1 cellular context compared by ENCODE assay signal in the genomic region with DNA sequence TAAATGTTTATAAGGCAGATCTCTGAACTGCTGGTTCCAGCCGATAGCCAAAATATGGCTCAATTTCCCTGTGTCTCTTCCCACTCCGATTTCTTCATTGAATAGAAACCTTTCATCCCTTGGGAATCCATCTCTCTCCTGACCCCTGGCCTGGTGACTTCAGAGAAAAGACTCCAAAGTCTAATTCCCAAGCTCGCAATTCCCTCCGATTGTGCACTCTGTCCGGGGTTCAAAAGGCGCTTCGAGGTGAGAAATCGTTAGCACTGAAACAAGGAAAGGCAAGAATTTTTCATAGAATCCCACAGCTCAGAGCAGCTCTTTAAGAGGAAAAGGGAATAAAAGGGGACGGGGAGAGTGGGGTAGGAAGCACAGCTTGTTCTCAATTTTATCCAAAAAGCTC.
TF ChIP-seq lines count a peak whose summit lies in the region.

No MANE protein-coding gene starts in this region.

TF ChIP-seq in HepG2, 621 proteins besides CTCF, POLR2A, EP300 and RAD21 (continued from another document and continues in another):
- TF ChIP-seq, protein P1, sequence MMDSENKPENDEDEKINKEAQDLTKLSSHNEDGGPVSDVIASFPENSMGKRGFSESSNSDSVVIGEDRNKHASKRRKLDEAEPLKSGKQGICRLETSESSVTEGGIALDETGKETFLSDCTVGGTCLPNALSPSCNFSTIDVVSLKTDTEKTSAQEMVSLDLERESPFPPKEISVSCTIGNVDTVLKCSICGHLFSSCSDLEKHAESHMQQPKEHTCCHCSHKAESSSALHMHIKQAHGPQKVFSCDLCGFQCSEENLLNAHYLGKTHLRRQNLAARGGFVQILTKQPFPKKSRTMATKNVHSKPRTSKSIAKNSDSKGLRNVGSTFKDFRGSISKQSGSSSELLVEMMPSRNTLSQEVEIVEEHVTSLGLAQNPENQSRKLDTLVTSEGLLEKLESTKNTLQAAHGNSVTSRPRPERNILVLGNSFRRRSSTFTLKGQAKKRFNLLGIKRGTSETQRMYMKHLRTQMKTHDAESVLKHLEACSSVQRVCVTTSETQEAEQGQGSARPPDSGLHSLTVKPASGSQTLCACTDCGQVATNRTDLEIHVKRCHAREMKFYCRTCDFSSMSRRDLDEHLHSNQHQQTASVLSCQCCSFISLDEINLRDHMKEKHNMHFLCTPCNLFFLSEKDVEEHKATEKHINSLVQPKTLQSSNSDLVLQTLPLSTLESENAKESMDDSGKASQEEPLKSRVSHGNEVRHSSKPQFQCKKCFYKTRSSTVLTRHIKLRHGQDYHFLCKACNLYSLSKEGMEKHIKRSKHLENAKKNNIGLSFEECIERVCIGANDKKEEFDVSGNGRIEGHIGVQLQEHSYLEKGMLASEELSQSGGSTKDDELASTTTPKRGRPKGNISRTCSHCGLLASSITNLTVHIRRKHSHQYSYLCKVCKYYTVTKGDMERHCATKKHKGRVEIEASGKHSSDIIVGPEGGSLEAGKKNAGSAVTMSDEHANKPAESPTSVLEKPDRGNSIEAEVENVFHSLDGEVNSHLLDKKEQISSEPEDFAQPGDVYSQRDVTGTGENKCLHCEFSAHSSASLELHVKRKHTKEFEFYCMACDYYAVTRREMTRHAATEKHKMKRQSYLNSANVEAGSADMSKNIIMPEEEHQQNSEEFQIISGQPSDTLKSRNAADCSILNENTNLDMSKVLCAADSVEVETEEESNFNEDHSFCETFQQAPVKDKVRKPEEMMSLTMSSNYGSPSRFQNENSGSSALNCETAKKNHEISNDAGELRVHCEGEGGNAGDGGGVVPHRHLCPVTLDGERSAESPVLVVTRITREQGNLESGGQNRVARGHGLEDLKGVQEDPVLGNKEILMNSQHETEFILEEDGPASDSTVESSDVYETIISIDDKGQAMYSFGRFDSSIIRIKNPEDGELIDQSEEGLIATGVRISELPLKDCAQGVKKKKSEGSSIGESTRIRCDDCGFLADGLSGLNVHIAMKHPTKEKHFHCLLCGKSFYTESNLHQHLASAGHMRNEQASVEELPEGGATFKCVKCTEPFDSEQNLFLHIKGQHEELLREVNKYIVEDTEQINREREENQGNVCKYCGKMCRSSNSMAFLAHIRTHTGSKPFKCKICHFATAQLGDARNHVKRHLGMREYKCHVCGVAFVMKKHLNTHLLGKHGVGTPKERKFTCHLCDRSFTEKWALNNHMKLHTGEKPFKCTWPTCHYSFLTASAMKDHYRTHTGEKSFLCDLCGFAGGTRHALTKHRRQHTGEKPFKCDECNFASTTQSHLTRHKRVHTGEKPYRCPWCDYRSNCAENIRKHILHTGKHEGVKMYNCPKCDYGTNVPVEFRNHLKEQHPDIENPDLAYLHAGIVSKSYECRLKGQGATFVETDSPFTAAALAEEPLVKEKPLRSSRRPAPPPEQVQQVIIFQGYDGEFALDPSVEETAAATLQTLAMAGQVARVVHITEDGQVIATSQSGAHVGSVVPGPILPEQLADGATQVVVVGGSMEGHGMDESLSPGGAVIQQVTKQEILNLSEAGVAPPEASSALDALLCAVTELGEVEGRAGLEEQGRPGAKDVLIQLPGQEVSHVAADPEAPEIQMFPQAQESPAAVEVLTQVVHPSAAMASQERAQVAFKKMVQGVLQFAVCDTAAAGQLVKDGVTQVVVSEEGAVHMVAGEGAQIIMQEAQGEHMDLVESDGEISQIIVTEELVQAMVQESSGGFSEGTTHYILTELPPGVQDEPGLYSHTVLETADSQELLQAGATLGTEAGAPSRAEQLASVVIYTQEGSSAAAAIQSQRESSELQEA (CRISPR knock-in tag; IDR thresholded peaks at IDR 0.05; ENCODE audit: not compliant biosample characterization) = no peak
- TF ChIP-seq ZMYM3 (CRISPR knock-in tag; IDR thresholded peaks at IDR 0.05) = no peak
- no peak for TF ChIP-seq NFATC3 (CRISPR knock-in tag; IDR thresholded peaks at IDR 0.05)
- no peak for TF ChIP-seq ZNF367 (CRISPR knock-in tag; IDR thresholded peaks at IDR 0.05; ENCODE audit: borderline replicate concordance)
- 0 out of 2 replicates have a peak, but pooled peaks have one; percentile 14 for TF ChIP-seq ZNF644 (CRISPR knock-in tag; IDR thresholded peaks at IDR 0.05; ENCODE audit: low read depth)
- no peak for TF ChIP-seq KAT2B (IDR thresholded peaks at IDR 0.05; ENCODE audit: borderline replicate concordance, low read depth, low read length)
- TF ChIP-seq, protein P2, sequence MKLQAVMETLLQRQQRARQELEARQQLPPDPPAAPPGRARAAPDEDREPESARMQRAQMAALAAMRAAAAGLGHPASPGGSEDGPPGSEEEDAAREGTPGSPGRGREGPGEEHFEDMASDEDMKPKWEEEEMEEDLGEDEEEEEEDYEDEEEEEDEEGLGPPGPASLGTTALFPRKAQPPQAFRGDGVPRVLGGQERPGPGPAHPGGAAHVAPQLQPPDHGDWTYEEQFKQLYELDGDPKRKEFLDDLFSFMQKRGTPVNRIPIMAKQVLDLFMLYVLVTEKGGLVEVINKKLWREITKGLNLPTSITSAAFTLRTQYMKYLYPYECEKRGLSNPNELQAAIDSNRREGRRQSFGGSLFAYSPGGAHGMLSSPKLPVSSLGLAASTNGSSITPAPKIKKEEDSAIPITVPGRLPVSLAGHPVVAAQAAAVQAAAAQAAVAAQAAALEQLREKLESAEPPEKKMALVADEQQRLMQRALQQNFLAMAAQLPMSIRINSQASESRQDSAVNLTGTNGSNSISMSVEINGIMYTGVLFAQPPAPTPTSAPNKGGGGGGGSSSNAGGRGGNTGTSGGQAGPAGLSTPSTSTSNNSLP (IDR thresholded peaks at IDR 0.05; ENCODE audit: low read depth, low read length) = peak; percentile 34; the same call in 1 of the 2 replicates
- TF ChIP-seq, protein P3, sequence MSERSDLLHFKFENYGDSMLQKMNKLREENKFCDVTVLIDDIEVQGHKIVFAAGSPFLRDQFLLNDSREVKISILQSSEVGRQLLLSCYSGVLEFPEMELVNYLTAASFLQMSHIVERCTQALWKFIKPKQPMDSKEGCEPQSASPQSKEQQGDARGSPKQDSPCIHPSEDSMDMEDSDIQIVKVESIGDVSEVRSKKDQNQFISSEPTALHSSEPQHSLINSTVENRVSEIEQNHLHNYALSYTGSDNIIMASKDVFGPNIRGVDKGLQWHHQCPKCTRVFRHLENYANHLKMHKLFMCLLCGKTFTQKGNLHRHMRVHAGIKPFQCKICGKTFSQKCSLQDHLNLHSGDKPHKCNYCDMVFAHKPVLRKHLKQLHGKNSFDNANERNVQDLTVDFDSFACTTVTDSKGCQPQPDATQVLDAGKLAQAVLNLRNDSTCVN (CRISPR knock-in tag; IDR thresholded peaks at IDR 0.05; ENCODE audit: borderline replicate concordance) = no peak
- no peak for TF ChIP-seq RORA (CRISPR knock-in tag; IDR thresholded peaks at IDR 0.05)
- TF ChIP-seq JDP2 (CRISPR knock-in tag; IDR thresholded peaks at IDR 0.05; ENCODE audit: borderline replicate concordance) = no peak
- TF ChIP-seq TOPORS (CRISPR knock-in tag; IDR thresholded peaks at IDR 0.05) = peak; percentile 34; the same call in 1 of the 2 replicates
- TF ChIP-seq ZBTB42 (CRISPR knock-in tag; IDR thresholded peaks at IDR 0.05) = no peak
- no peak for TF ChIP-seq ATF7 (IDR thresholded peaks at IDR 0.05)
- TF ChIP-seq ATF7 (CRISPR knock-in tag; IDR thresholded peaks at IDR 0.05) = no peak
- TF ChIP-seq YEATS4 (CRISPR knock-in tag; IDR thresholded peaks at IDR 0.05; ENCODE audit: borderline replicate concordance) = 0 out of 2 replicates have a peak, but pooled peaks have one; percentile 10
- TF ChIP-seq ELF1 (CRISPR knock-in tag; IDR thresholded peaks at IDR 0.05) = 0 out of 2 replicates have a peak, but pooled peaks have one; percentile 35
- no peak for TF ChIP-seq ZNF44 (CRISPR knock-in tag; IDR thresholded peaks at IDR 0.05)
- TF ChIP-seq ZNF331 (CRISPR knock-in tag; IDR thresholded peaks at IDR 0.05) = no peak
- TF ChIP-seq SMYD3 (CRISPR knock-in tag; IDR thresholded peaks at IDR 0.05) = no peak
- no peak for TF ChIP-seq ETV6 (CRISPR knock-in tag; conservative IDR thresholded peaks at IDR 0.05)
- TF ChIP-seq NCOA2 (CRISPR knock-in tag; IDR thresholded peaks at IDR 0.05) = peak; percentile 41; the same call in 1 of the 2 replicates
- no peak for TF ChIP-seq ZNF761 (CRISPR knock-in tag; conservative IDR thresholded peaks at IDR 0.05)
- peak; percentile 19; the same call in 1 of the 2 replicates for TF ChIP-seq MED1 (CRISPR knock-in tag; IDR thresholded peaks at IDR 0.05)
- TF ChIP-seq, protein P4, sequence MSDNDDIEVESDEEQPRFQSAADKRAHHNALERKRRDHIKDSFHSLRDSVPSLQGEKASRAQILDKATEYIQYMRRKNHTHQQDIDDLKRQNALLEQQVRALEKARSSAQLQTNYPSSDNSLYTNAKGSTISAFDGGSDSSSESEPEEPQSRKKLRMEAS (IDR thresholded peaks at IDR 0.05) = peak; percentile 27; the same call in 1 of the 2 replicates
- no peak for TF ChIP-seq ZNF317 (CRISPR knock-in tag; IDR thresholded peaks at IDR 0.05)
- TF ChIP-seq KLF16 (CRISPR knock-in tag; IDR thresholded peaks at IDR 0.05) = 0 out of 4 replicates have a peak, but pooled peaks of 1 of the 2 experiments have one; percentile 27
- TF ChIP-seq, protein P5, sequence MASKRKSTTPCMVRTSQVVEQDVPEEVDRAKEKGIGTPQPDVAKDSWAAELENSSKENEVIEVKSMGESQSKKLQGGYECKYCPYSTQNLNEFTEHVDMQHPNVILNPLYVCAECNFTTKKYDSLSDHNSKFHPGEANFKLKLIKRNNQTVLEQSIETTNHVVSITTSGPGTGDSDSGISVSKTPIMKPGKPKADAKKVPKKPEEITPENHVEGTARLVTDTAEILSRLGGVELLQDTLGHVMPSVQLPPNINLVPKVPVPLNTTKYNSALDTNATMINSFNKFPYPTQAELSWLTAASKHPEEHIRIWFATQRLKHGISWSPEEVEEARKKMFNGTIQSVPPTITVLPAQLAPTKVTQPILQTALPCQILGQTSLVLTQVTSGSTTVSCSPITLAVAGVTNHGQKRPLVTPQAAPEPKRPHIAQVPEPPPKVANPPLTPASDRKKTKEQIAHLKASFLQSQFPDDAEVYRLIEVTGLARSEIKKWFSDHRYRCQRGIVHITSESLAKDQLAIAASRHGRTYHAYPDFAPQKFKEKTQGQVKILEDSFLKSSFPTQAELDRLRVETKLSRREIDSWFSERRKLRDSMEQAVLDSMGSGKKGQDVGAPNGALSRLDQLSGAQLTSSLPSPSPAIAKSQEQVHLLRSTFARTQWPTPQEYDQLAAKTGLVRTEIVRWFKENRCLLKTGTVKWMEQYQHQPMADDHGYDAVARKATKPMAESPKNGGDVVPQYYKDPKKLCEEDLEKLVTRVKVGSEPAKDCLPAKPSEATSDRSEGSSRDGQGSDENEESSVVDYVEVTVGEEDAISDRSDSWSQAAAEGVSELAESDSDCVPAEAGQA (IDR thresholded peaks at IDR 0.05; ENCODE audit: low read depth) = no peak
- TF ChIP-seq, protein P5 (CRISPR knock-in tag; IDR thresholded peaks at IDR 0.05; ENCODE audit: borderline replicate concordance) = no peak
- TF ChIP-seq ZBTB7B (CRISPR knock-in tag; IDR thresholded peaks at IDR 0.05) = 0 out of 2 replicates have a peak, but pooled peaks have one; percentile 29
- 0 out of 2 replicates have a peak, but pooled peaks have one; percentile 50 for TF ChIP-seq NFIC (IDR thresholded peaks at IDR 0.05; ENCODE audit: low read length)
- TF ChIP-seq, protein P6, sequence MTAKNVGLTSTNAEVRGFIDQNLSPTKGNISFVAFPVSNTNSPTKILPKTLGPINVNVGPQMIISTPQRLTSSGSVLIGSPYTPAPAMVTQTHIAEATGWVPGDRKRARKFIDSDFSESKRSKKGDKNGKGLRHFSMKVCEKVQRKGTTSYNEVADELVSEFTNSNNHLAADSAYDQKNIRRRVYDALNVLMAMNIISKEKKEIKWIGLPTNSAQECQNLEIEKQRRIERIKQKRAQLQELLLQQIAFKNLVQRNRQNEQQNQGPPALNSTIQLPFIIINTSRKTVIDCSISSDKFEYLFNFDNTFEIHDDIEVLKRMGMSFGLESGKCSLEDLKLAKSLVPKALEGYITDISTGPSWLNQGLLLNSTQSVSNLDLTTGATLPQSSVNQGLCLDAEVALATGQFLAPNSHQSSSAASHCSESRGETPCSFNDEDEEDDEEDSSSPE (CRISPR knock-in tag; IDR thresholded peaks at IDR 0.05) = 0 out of 2 replicates have a peak, but pooled peaks have one; percentile 24
- TF ChIP-seq, protein P7, sequence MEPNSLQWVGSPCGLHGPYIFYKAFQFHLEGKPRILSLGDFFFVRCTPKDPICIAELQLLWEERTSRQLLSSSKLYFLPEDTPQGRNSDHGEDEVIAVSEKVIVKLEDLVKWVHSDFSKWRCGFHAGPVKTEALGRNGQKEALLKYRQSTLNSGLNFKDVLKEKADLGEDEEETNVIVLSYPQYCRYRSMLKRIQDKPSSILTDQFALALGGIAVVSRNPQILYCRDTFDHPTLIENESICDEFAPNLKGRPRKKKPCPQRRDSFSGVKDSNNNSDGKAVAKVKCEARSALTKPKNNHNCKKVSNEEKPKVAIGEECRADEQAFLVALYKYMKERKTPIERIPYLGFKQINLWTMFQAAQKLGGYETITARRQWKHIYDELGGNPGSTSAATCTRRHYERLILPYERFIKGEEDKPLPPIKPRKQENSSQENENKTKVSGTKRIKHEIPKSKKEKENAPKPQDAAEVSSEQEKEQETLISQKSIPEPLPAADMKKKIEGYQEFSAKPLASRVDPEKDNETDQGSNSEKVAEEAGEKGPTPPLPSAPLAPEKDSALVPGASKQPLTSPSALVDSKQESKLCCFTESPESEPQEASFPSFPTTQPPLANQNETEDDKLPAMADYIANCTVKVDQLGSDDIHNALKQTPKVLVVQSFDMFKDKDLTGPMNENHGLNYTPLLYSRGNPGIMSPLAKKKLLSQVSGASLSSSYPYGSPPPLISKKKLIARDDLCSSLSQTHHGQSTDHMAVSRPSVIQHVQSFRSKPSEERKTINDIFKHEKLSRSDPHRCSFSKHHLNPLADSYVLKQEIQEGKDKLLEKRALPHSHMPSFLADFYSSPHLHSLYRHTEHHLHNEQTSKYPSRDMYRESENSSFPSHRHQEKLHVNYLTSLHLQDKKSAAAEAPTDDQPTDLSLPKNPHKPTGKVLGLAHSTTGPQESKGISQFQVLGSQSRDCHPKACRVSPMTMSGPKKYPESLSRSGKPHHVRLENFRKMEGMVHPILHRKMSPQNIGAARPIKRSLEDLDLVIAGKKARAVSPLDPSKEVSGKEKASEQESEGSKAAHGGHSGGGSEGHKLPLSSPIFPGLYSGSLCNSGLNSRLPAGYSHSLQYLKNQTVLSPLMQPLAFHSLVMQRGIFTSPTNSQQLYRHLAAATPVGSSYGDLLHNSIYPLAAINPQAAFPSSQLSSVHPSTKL (CRISPR knock-in tag; IDR thresholded peaks at IDR 0.05) = peak; percentile 68
